ENCODE assay signal across 10 cellular contexts in genomic region chr16:1958715-1959268, GRCh38. TPM values are rescaled to one million over a fixed set of nuclear protein-coding genes. Genes with fewer than 3 reads are reported as not detected.
DNase-seq lines count a peak whose midpoint lies in the region; ATAC-seq, FAIRE-seq and TF ChIP-seq lines count a peak whose summit lies in the region.
"Had no signal": no experiment of that assay in that cellular context is flagged by ENCODE, and none has a peak within 500 bp of the region (broad histone marks: within the 10 kb centered on the region; RNA-seq: fewer than 3 reads in every experiment).

No MANE protein-coding gene starts in this region.

- H3K4me1 ChIP-seq in GM12878 (ENCODE audit: control insufficient read depth, insufficient read depth, low read length) (peaks cover 19% of the 10 kb centered on the region), lower lobe of right lung (peaks cover 32% of the 10 kb centered on the region), upper lobe of right lung (peaks cover 19% of the 10 kb centered on the region)

- DNase-seq in activated naive CD4-positive, alpha-beta T cell treated with anti-CD3 and anti-CD28 coated beads, Interleukin-2, amount 10 ng/mL, durations not matched to agents 7 days and 5 days = no peak
- DNase-seq in activated naive CD4-positive, alpha-beta T cell treated with anti-CD3 and anti-CD28 coated beads, Interleukin-2, amount 50 U/mL, for 16 hours = no peak
- DNase-seq in GM12878 (ENCODE audit: low read depth, low spot score) (no peak), lower lobe of right lung (peak; percentile 56), upper lobe of right lung (peak; percentile 69), NCI-H524 (lab: John Stamatoyannopoulos, UW) (no peak), NOMO-1 treated with dmso at 0.1 percent for 144 hours (lab: John Stamatoyannopoulos, UW; ENCODE audit: unreplicated experiment) (no peak)
- DNase-seq: SIG-M5 had no signal

- no peaks in the 10 kb centered on the region for H3K9me3 Mint-ChIP-seq in activated naive CD4-positive, alpha-beta T cell treated with anti-CD3 and anti-CD28 coated beads, Interleukin-2, amount 10 ng/mL, durations not matched to agents 7 days and 5 days

- intact Hi-C loops in GM12878 (cut with micrococcal nuclease; ENCODE audit: unreplicated experiment) = no loop called here
- intact Hi-C loops in lower lobe of right lung (cut with DNase I) = no loop called here
- intact Hi-C loops in upper lobe of right lung (cut with DNase I) = no loop called here

- peaks cover 21% of the 10 kb centered on the region for H3K27me3 Mint-ChIP-seq in activated naive CD4-positive, alpha-beta T cell treated with anti-CD3 and anti-CD28 coated beads, Interleukin-2, amount 10 ng/mL, durations not matched to agents 7 days and 5 days

- peak overlapping the region; percentile 62 for H3K27ac Mint-ChIP-seq in activated naive CD4-positive, alpha-beta T cell treated with anti-CD3 and anti-CD28 coated beads, Interleukin-2, amount 10 ng/mL, durations not matched to agents 7 days and 5 days

- in situ Hi-C loops in GM12878 (cut with MboI) = no loop called here

- peaks cover 23% of the 10 kb centered on the region for H3K36me3 Mint-ChIP-seq in activated naive CD4-positive, alpha-beta T cell treated with anti-CD3 and anti-CD28 coated beads, Interleukin-2, amount 10 ng/mL, durations not matched to agents 7 days and 5 days

- H3K9me3 ChIP-seq in GM12878 (replicated peaks; ENCODE audit: control insufficient read depth, insufficient read depth, low read length) (no peaks in the 10 kb centered on the region), lower lobe of right lung (no peaks in the 10 kb centered on the region), upper lobe of right lung (no peaks in the 10 kb centered on the region)

- H3K4me3 ChIP-seq in GM12878 = no peak overlapping the region; the same call in 1 of the 2 replicates
- peak overlapping the region; percentile 96 for H3K4me3 ChIP-seq in lower lobe of right lung
- H3K4me3 ChIP-seq in upper lobe of right lung = peak overlapping the region; percentile 93

- H3K27me3 ChIP-seq in GM12878 (replicated peaks in 1 of 2; ENCODE audit: control insufficient read depth in 2 of 2, insufficient read depth in 2 of 2, low read length in 1 of 2) = no peaks in the 10 kb centered on the region; a peak in 1 of 4 replicates
- H3K27me3 ChIP-seq in lower lobe of right lung (ENCODE audit: low read depth) = no peaks in the 10 kb centered on the region
- no peaks in the 10 kb centered on the region for H3K27me3 ChIP-seq in upper lobe of right lung

- POLR2A ChIA-PET in GM12878 (lab: Charles Lee) = interaction anchor here (1.3 to 1.8 kb wide), 3 partner anchors 13 to 23 kb away, joined by 3 to 4 read pairs (median 3); partner anchors contain the start of genes MSRB1, NOXO1 and TBL3

- no peak for TF ChIP-seq CTCF in GM12878 (IDR thresholded peaks at IDR 0.05 in 2 of 3, conservative IDR thresholded peaks at IDR 0.05 in 1 of 3; ENCODE audit: control insufficient read depth in 2 of 3, extremely low read depth in 1 of 3, insufficient read depth in 1 of 3, low read depth in 3 of 3, low read length in 3 of 3)
- no peak for TF ChIP-seq CTCF in lower lobe of right lung (IDR thresholded peaks at IDR 0.05)
- TF ChIP-seq CTCF in upper lobe of right lung (IDR thresholded peaks at IDR 0.05) = no peak

- WGBS in GM12878 (ENCODE audit: insufficient coverage, insufficient replicate concordance, low lambda C conversion rate, missing lambda C conversion rate) = 44% methylated on average over 14 of the region's 14 CpGs

- TF ChIP-seq EP300 in GM12878 (IDR thresholded peaks at IDR 0.05; ENCODE audit: borderline replicate concordance in 1 of 2, control insufficient read depth in 1 of 2, low read depth in 2 of 2, low read length in 2 of 2) = no peak

- H3K9ac ChIP-seq in GM12878 (ENCODE audit: control insufficient read depth, insufficient read depth, low read length) = peak overlapping the region; percentile 2; the same call in 1 of the 2 replicates

- no peak for TF ChIP-seq RAD21 in GM12878 (IDR thresholded peaks at IDR 0.05; ENCODE audit: insufficient read depth, low read depth, low read length)

- no peak for TF ChIP-seq POLR2A in GM12878 (IDR thresholded peaks at IDR 0.05; ENCODE audit: low read depth, low read length)

- peaks cover 6% of the 10 kb centered on the region; the same call in 1 of the 2 replicates for H4K20me1 ChIP-seq in GM12878 (ENCODE audit: control insufficient read depth, insufficient read depth)

- no TSS peak for BruUV-seq in GM12878 (replicated peaks; lab: Mats Ljungman, UMichigan)

- H3K79me2 ChIP-seq in GM12878 (ENCODE audit: control insufficient read depth, insufficient read depth, low read length) = peaks cover 41% of the 10 kb centered on the region

- peaks cover 8 to 13% of the 10 kb centered on the region in 2 experiments; a peak in 3 of 4 replicates for H3K36me3 ChIP-seq in GM12878 (ENCODE audit: control insufficient read depth in 2 of 2, insufficient read depth in 2 of 2, low read length in 1 of 2)
- peaks cover 26% of the 10 kb centered on the region for H3K36me3 ChIP-seq in lower lobe of right lung
- peaks cover 27% of the 10 kb centered on the region for H3K36me3 ChIP-seq in upper lobe of right lung

- H3K27ac ChIP-seq in GM12878 (ENCODE audit: control insufficient read depth, insufficient read depth) (no peak overlapping the region), lower lobe of right lung (peak overlapping the region; percentile 92), upper lobe of right lung (peak overlapping the region; percentile 91)

- SMC1A ChIA-PET in GM12878 (lab: Charles Lee; ENCODE audit: uncharacterized antibody, unreplicated experiment) = no interaction called here

- ATAC-seq in GM12878 (no peak; the same call in 2 of the 3 replicates), lower lobe of right lung (peak; percentile 4 to 18), upper lobe of right lung (peak; percentile 1), HG03039 (IDR thresholded peaks at IDR 0.05; ENCODE audit: unreplicated experiment) (no peak)

- peak overlapping the region; percentile 95 for H3K4me3 Mint-ChIP-seq in activated naive CD4-positive, alpha-beta T cell treated with anti-CD3 and anti-CD28 coated beads, Interleukin-2, amount 10 ng/mL, durations not matched to agents 7 days and 5 days

- no peak for FAIRE-seq in GM12878 (lab: Jason Lieb, UNC)

- peaks cover 40% of the 10 kb centered on the region for H3K4me1 Mint-ChIP-seq in activated naive CD4-positive, alpha-beta T cell treated with anti-CD3 and anti-CD28 coated beads, Interleukin-2, amount 10 ng/mL, durations not matched to agents 7 days and 5 days

- H3K4me2 ChIP-seq in GM12878 (ENCODE audit: control insufficient read depth, insufficient read depth) = peak overlapping the region; percentile 89

- RAD21 ChIA-PET in GM12878 (lab: Charles Lee; ENCODE audit: unreplicated experiment) = no interaction called here

- CTCF ChIA-PET in activated naive CD4-positive, alpha-beta T cell treated with anti-CD3 and anti-CD28 coated beads, Interleukin-2, amount 10 ng/mL, durations not matched to agents 7 days and 5 days (lab: Charles Lee) = interaction anchor here (1.8 to 2.2 kb wide), 2 partner anchors 13 kb away, joined by 4 to 6 read pairs; partner anchors contain the start of gene TBL3
- CTCF ChIA-PET in GM12878 (lab: Yijun Ruan, JAX) = interaction anchor here (0.9 kb wide), 1 partner anchor 45 kb away, joined by 3 read pairs; no protein-coding TSS in a partner anchor

- peak overlapping the region; percentile 95 for H2AFZ ChIP-seq in GM12878 (ENCODE audit: control insufficient read depth, low read depth, low read length)

RNA-seq across cellular contexts. Expression of gene NDUFB10, which starts 0.5 kb away (rescaled TPM):
- 8.3 and 9.9 TPM in 2 replicates for total RNA-seq in GM12878 (2013; cell fraction: nucleolus; rRNA removed)
- total RNA-seq in GM12878 (2014; rRNA removed) = 233 and 275 TPM in 2 replicates
- total RNA-seq in GM12878 (2014; rRNA removed; fragmentation: Illumina TruSeq; extraction: Trizol) = 104 and 109 TPM in 2 replicates
- 149 and 150 TPM in 2 replicates for total RNA-seq in GM12878 (2021)
- 70.2 TPM for polyA plus RNA-seq in GM12878 (2011; ENCODE audit: low read depth)
- 29.3 and 52.2 TPM in 2 replicates for polyA plus RNA-seq in GM12878 (2011; rRNA removed)
- 98.1 and 174 TPM in 2 replicates for polyA plus RNA-seq in GM12878 (2011; cell fraction: cytosol; rRNA removed)
- polyA plus RNA-seq in GM12878 (2011; cell fraction: nucleus; rRNA removed) = 81.2 and 96.7 TPM in 2 replicates
- polyA plus RNA-seq in GM12878 (2012) = 129 and 131 TPM in 2 replicates
- polyA plus RNA-seq in GM12878 (2014; fragmentation: Illumina TruSeq; extraction: Trizol) = 61.0 and 87.2 TPM in 2 replicates
- polyA plus RNA-seq in GM12878 (2014; fragmentation: Nextera tagmentation; extraction: Ambion mirVana) = 100 to 1,000 TPM in 1 of 2 experiments, 10 to 100 TPM in 1; 67.5 to 102 TPM
- 279 and 285 TPM in 2 replicates for polyA plus RNA-seq in GM12878 (2014; rRNA removed)
- 100 to 1,000 TPM; 306 to 319 TPM for polyA plus RNA-seq in GM12878 (2016; fragmentation: Nextera tagmentation; extraction: Ambion mirVana)
- 39.0 and 42.5 TPM in 2 replicates for polyA minus RNA-seq in GM12878 (2011; rRNA and poly(A)+ RNA removed)
- polyA minus RNA-seq in GM12878 (2011; cell fraction: cytosol; rRNA and poly(A)+ RNA removed) = 58.6 and 60.4 TPM in 2 replicates
- 10.2 and 14.0 TPM in 2 replicates for polyA minus RNA-seq in GM12878 (2011; cell fraction: nucleus; rRNA and poly(A)+ RNA removed)
- 85.8 TPM for total RNA-seq in lower lobe of right lung
- 86.7 TPM for total RNA-seq in upper lobe of right lung

RNA-seq across cellular contexts. Expression of gene RPL3L, which starts 4.3 kb away (rescaled TPM):
- not detected in 2 replicates for total RNA-seq in GM12878 (2013; cell fraction: nucleolus; rRNA removed)
- not detected in 2 replicates for total RNA-seq in GM12878 (2014; rRNA removed)
- total RNA-seq in GM12878 (2014; rRNA removed; fragmentation: Illumina TruSeq; extraction: Trizol) = not detected in 2 replicates
- not detected in 2 replicates for total RNA-seq in GM12878 (2021)
- not detected for polyA plus RNA-seq in GM12878 (2011; ENCODE audit: low read depth)
- polyA plus RNA-seq in GM12878 (2011; rRNA removed) = not detected in 2 replicates
- not detected in 2 replicates for polyA plus RNA-seq in GM12878 (2011; cell fraction: cytosol; rRNA removed)
- not detected in 2 replicates for polyA plus RNA-seq in GM12878 (2011; cell fraction: nucleus; rRNA removed)
- 0.20 and 0.22 TPM in 2 replicates for polyA plus RNA-seq in GM12878 (2012)
- not detected in 2 replicates for polyA plus RNA-seq in GM12878 (2014; fragmentation: Illumina TruSeq; extraction: Trizol)
- under 1 TPM in 1 of 2 experiments, not detected in 1; 0.07 TPM for polyA plus RNA-seq in GM12878 (2014; fragmentation: Nextera tagmentation; extraction: Ambion mirVana)
- not detected in 2 replicates for polyA plus RNA-seq in GM12878 (2014; rRNA removed)
- polyA plus RNA-seq in GM12878 (2016; fragmentation: Nextera tagmentation; extraction: Ambion mirVana) = under 1 TPM; 0.10 to 0.12 TPM
- 0.46 TPM in 1 of 2 replicates, not detected in the other for polyA minus RNA-seq in GM12878 (2011; rRNA and poly(A)+ RNA removed)
- polyA minus RNA-seq in GM12878 (2011; cell fraction: cytosol; rRNA and poly(A)+ RNA removed) = not detected in 2 replicates
- not detected in 2 replicates for polyA minus RNA-seq in GM12878 (2011; cell fraction: nucleus; rRNA and poly(A)+ RNA removed)
- total RNA-seq in lower lobe of right lung = not detected
- total RNA-seq in upper lobe of right lung = not detected
- total RNA-seq: occipital lobe had no signal

RNA-seq across cellular contexts. Expression of gene RPS2, which starts 5.8 kb away (rescaled TPM):
- 593 and 633 TPM in 2 replicates for total RNA-seq in GM12878 (2013; cell fraction: nucleolus; rRNA removed)
- total RNA-seq in GM12878 (2014; rRNA removed) (5,589 and 7,037 TPM in 2 replicates), GM12878 (2014; rRNA removed; fragmentation: Illumina TruSeq; extraction: Trizol) (4,681 and 5,122 TPM in 2 replicates), GM12878 (2021) (6,096 and 6,247 TPM in 2 replicates), lower lobe of right lung (1,721 TPM), upper lobe of right lung (1,490 TPM)
- 3,332 TPM for polyA plus RNA-seq in GM12878 (2011; ENCODE audit: low read depth)
- polyA plus RNA-seq in GM12878 (2011; rRNA removed) (2,202 and 4,066 TPM in 2 replicates), GM12878 (2014; fragmentation: Illumina TruSeq; extraction: Trizol) (864 and 3,557 TPM in 2 replicates), GM12878 (2014; fragmentation: Nextera tagmentation; extraction: Ambion mirVana) (1,000 to 10,000 TPM; 1,295 to 3,629 TPM), GM12878 (2014; rRNA removed) (7,121 and 7,267 TPM in 2 replicates), GM12878 (2016; fragmentation: Nextera tagmentation; extraction: Ambion mirVana) (1,000 to 10,000 TPM; 3,107 to 3,800 TPM)
- polyA plus RNA-seq in GM12878 (2011; cell fraction: cytosol; rRNA removed) = 9,113 and 10,676 TPM in 2 replicates
- polyA plus RNA-seq in GM12878 (2011; cell fraction: nucleus; rRNA removed) = 4,007 and 4,043 TPM in 2 replicates
- 7,298 and 8,934 TPM in 2 replicates for polyA plus RNA-seq in GM12878 (2012)
- 3,882 and 8,083 TPM in 2 replicates for polyA minus RNA-seq in GM12878 (2011; rRNA and poly(A)+ RNA removed)
- polyA minus RNA-seq in GM12878 (2011; cell fraction: cytosol; rRNA and poly(A)+ RNA removed) = 2,772 and 2,867 TPM in 2 replicates
- 734 and 976 TPM in 2 replicates for polyA minus RNA-seq in GM12878 (2011; cell fraction: nucleus; rRNA and poly(A)+ RNA removed)

RNA-seq across cellular contexts. Expression of gene RNF151, which starts 7.9 kb away (rescaled TPM):
- total RNA-seq in GM12878 (2013; cell fraction: nucleolus; rRNA removed) = not detected in 2 replicates
- 0.16 and 0.17 TPM in 2 replicates for total RNA-seq in GM12878 (2014; rRNA removed)
- not detected in 2 replicates for total RNA-seq in GM12878 (2014; rRNA removed; fragmentation: Illumina TruSeq; extraction: Trizol)
- total RNA-seq in GM12878 (2021) = 0.32 and 0.56 TPM in 2 replicates
- polyA plus RNA-seq in GM12878 (2011; ENCODE audit: low read depth) = not detected
- polyA plus RNA-seq in GM12878 (2011; rRNA removed) = not detected in 2 replicates
- polyA plus RNA-seq in GM12878 (2011; cell fraction: cytosol; rRNA removed) = 0.17 TPM in 1 of 2 replicates, not detected in the other
- 0.21 and 0.39 TPM in 2 replicates for polyA plus RNA-seq in GM12878 (2011; cell fraction: nucleus; rRNA removed)
- 0.52 TPM in 1 of 2 replicates, not detected in the other for polyA plus RNA-seq in GM12878 (2012)
- polyA plus RNA-seq in GM12878 (2014; fragmentation: Illumina TruSeq; extraction: Trizol) = not detected in 2 replicates
- not detected for polyA plus RNA-seq in GM12878 (2014; fragmentation: Nextera tagmentation; extraction: Ambion mirVana)
- polyA plus RNA-seq in GM12878 (2014; rRNA removed) = not detected in 2 replicates
- polyA plus RNA-seq in GM12878 (2016; fragmentation: Nextera tagmentation; extraction: Ambion mirVana) = not detected
- polyA minus RNA-seq in GM12878 (2011; rRNA and poly(A)+ RNA removed) = not detected in 2 replicates
- polyA minus RNA-seq in GM12878 (2011; cell fraction: cytosol; rRNA and poly(A)+ RNA removed) = not detected in 2 replicates
- polyA minus RNA-seq in GM12878 (2011; cell fraction: nucleus; rRNA and poly(A)+ RNA removed) = 0.57 TPM in 1 of 2 replicates, not detected in the other
- total RNA-seq in lower lobe of right lung = not detected
- total RNA-seq in upper lobe of right lung = not detected
- total RNA-seq: occipital lobe had no signal

RNA-seq across cellular contexts. Expression of gene TBL3, which starts 13.1 kb away (rescaled TPM):
- 28.0 and 31.8 TPM in 2 replicates for total RNA-seq in GM12878 (2013; cell fraction: nucleolus; rRNA removed)
- 53.0 and 71.4 TPM in 2 replicates for total RNA-seq in GM12878 (2014; rRNA removed)
- 8.2 and 9.6 TPM in 2 replicates for total RNA-seq in GM12878 (2014; rRNA removed; fragmentation: Illumina TruSeq; extraction: Trizol)
- total RNA-seq in GM12878 (2021) = 64.8 and 66.8 TPM in 2 replicates
- polyA plus RNA-seq in GM12878 (2011; ENCODE audit: low read depth) = 9.8 TPM
- 4.6 and 20.9 TPM in 2 replicates for polyA plus RNA-seq in GM12878 (2011; rRNA removed)
- 39.7 and 48.7 TPM in 2 replicates for polyA plus RNA-seq in GM12878 (2011; cell fraction: cytosol; rRNA removed)
- 111 and 145 TPM in 2 replicates for polyA plus RNA-seq in GM12878 (2011; cell fraction: nucleus; rRNA removed)
- 20.6 and 30.3 TPM in 2 replicates for polyA plus RNA-seq in GM12878 (2012)
- 5.6 and 21.7 TPM in 2 replicates for polyA plus RNA-seq in GM12878 (2014; fragmentation: Illumina TruSeq; extraction: Trizol)
- polyA plus RNA-seq in GM12878 (2014; fragmentation: Nextera tagmentation; extraction: Ambion mirVana) = 1 to 10 TPM; 1.2 to 8.1 TPM
- polyA plus RNA-seq in GM12878 (2014; rRNA removed) = 46.8 and 65.1 TPM in 2 replicates
- polyA plus RNA-seq in GM12878 (2016; fragmentation: Nextera tagmentation; extraction: Ambion mirVana) = 100 to 1,000 TPM in 1 of 2 experiments, 10 to 100 TPM in 1; 89.6 to 101 TPM
- polyA minus RNA-seq in GM12878 (2011; rRNA and poly(A)+ RNA removed) = 34.5 and 66.7 TPM in 2 replicates
- 26.2 and 31.5 TPM in 2 replicates for polyA minus RNA-seq in GM12878 (2011; cell fraction: cytosol; rRNA and poly(A)+ RNA removed)
- polyA minus RNA-seq in GM12878 (2011; cell fraction: nucleus; rRNA and poly(A)+ RNA removed) = 26.6 and 42.8 TPM in 2 replicates
- total RNA-seq in lower lobe of right lung = 25.6 TPM
- 24.7 TPM for total RNA-seq in upper lobe of right lung

Comparison
In these comparisons a context has a peak if more than half of its experiments do, and no peak if none do; other contexts are left out.
1. DNase-seq: peak in lower lobe of right lung (single experiment) and upper lobe of right lung (single experiment); none in activated naive CD4-positive, alpha-beta T cell treated with anti-CD3 and anti-CD28 coated beads, Interleukin-2, amount 10 ng/mL, durations not matched to agents 7 days and 5 days (single experiment), activated naive CD4-positive, alpha-beta T cell treated with anti-CD3 and anti-CD28 coated beads, Interleukin-2, amount 50 U/mL, for 16 hours (single experiment), GM12878 (single experiment), NCI-H524 (0 of 2) and NOMO-1 treated with dmso at 0.1 percent for 144 hours (single experiment).
2. ATAC-seq: peak in lower lobe of right lung (2 of 2) and upper lobe of right lung (single experiment); none in GM12878 (single experiment) and HG03039 (single experiment).